2 cellular contexts compared by ENCODE assay signal in the genomic region with DNA sequence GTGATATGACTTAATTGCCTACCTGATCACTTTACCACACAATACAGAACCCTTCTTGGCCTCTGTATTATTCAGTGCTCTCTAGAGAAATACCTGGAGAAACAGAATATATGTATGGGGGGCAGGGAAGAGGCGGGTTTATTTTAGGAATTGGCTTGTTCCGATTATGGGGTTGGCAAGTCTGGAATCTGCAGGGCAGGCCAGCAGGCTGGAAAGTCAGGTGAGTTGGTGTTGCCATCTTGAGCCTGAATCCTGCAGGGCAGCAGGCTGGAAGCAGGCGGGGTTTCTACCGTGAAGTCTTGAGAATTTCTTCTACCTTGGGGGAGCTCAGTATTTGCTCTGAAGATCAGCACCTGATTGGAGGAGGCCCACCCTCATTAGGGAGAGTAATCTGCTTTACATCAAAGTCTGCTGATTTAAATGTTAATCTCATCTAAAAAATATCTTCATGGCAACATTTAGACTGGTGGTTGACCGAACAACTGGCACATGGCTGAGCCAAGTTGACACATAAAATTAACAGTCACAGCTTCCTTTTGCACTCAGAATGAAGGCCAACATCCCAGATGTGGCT.
TF ChIP-seq lines count a peak whose summit lies in the region.

No MANE protein-coding gene starts in this region.

TF ChIP-seq in K562, 482 proteins besides CTCF, POLR2A, EP300 and RAD21:
- TF ChIP-seq NBN (IDR thresholded peaks at IDR 0.05; ENCODE audit: low read depth) (no peak), ZNF134 (CRISPR knock-in tag; conservative IDR thresholded peaks at IDR 0.05) (peak; percentile 91), TRIM24 (IDR thresholded peaks at IDR 0.05) (no peak), SMARCE1 (IDR thresholded peaks at IDR 0.05) (no peak), PHF20 (IDR thresholded peaks at IDR 0.05; ENCODE audit: partially characterized antibody) (no peak)

TF ChIP-seq in H1, 55 proteins besides CTCF, POLR2A, EP300 and RAD21:
- no peak for TF ChIP-seq BRCA1 (IDR thresholded peaks at IDR 0.05; ENCODE audit: low read depth, low read length)
- TF ChIP-seq TCF12 (IDR thresholded peaks at IDR 0.05; ENCODE audit: low read depth, low read length): no peak
- TF ChIP-seq SAP30 (IDR thresholded peaks at IDR 0.05; ENCODE audit: insufficient read depth, insufficient replicate concordance, low read length): no peak
- TF ChIP-seq SUZ12 (IDR thresholded peaks at IDR 0.05; ENCODE audit: low read length): no peak
TF ChIP-seq in H1: peak in this region for 0.
